Comparison of ENCODE assay signal across 1 cellular context in the genomic region with DNA sequence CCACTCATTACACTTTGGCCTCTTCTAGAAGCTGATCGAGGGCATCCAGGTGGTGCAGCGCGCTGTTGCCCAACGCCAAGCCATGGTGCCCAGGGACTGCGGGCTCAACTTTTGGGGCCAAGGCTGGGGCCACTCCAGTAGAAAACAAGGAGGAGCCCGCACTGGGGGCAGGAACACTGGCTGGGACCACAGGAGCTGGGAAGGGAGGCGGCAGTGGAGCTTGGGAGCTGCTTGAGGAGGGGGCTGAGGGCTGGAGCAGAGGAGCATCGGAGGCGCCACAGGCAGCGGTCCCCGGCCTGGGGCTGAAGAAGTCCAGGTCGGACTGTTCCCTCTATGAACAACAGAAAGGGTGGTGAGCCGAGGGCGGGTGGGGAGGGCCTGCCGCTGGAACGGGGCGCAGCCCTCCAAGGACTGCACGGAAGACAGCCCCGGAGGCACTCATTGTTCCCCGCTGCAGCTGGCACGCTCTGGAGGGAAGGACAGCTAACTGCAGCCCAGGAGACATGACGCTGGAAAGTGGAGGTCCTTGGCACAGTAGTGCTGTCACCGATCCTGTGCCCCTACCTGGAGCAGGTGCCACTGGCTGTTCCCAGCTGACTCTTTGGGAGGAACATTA.
TF ChIP-seq lines count a peak whose summit lies in the region.

No MANE protein-coding gene starts in this region.

TF ChIP-seq in IMR-90, 13 proteins besides CTCF, POLR2A, EP300 and RAD21 (continued from another document):
- TF ChIP-seq, protein P1, sequence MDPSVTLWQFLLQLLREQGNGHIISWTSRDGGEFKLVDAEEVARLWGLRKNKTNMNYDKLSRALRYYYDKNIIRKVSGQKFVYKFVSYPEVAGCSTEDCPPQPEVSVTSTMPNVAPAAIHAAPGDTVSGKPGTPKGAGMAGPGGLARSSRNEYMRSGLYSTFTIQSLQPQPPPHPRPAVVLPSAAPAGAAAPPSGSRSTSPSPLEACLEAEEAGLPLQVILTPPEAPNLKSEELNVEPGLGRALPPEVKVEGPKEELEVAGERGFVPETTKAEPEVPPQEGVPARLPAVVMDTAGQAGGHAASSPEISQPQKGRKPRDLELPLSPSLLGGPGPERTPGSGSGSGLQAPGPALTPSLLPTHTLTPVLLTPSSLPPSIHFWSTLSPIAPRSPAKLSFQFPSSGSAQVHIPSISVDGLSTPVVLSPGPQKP (IDR thresholded peaks at IDR 0.05; ENCODE audit: borderline replicate concordance, low read depth, low read length): no peak
- TF ChIP-seq, protein P2, sequence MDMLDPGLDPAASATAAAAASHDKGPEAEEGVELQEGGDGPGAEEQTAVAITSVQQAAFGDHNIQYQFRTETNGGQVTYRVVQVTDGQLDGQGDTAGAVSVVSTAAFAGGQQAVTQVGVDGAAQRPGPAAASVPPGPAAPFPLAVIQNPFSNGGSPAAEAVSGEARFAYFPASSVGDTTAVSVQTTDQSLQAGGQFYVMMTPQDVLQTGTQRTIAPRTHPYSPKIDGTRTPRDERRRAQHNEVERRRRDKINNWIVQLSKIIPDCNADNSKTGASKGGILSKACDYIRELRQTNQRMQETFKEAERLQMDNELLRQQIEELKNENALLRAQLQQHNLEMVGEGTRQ (IDR thresholded peaks at IDR 0.05; ENCODE audit: low read depth, low read length): no peak
TF ChIP-seq in IMR-90: peak in this region for 0.
